In the genomic region with DNA sequence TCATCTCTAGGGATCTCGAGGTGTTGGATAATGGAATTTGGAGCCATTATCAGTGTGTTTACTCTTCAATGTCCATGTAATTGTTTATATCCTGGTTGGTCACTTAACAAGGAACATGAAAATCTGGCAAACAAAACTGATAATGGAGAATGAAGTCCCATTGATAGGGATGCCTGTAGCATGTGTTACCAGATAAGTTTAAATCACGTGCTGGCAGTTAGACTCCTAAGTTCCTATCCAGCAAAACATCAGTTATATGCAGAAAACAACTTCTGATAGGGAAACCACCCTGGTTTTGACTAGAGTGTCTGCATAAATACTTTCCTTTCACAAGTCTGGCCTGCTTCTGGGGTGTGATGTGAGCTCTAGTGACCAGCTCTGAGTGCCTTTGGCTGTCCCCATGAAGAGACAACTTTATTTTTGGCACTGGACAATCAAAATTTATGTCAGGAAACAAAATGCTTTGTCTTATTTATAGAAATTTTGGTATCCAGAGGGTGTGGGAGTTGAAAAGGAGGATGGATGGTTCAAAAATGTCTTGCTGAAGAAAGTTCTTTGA, we compare ENCODE assay signal across 18 cellular contexts.
DNase-seq lines count a peak whose midpoint lies in the region; ATAC-seq, FAIRE-seq and TF ChIP-seq lines count a peak whose summit lies in the region.
"Had no signal": no experiment of that assay in that cellular context is flagged by ENCODE, and none has a peak within 500 bp of the region (broad histone marks: within the 10 kb centered on the region; RNA-seq: fewer than 3 reads in every experiment).

No MANE protein-coding gene starts in this region.

- H3K36me3 ChIP-seq in GM23338 (ENCODE audit: insufficient read depth) (no peaks in the 10 kb centered on the region), GM12878 (ENCODE audit: control insufficient read depth in 2 of 2, insufficient read depth in 2 of 2, low read length in 1 of 2) (no peaks in the 10 kb centered on the region), HAP-1 (replicated peaks) (no peaks in the 10 kb centered on the region; the same call in 1 of the 2 replicates), suprapubic skin (no peaks in the 10 kb centered on the region)
- H3K36me3 ChIP-seq: BLaER1 had no signal

- H3K79me2 ChIP-seq in GM23338 (replicated peaks; ENCODE audit: insufficient read depth), result no peaks in the 10 kb centered on the region
- no peaks in the 10 kb centered on the region for H3K79me2 ChIP-seq in GM12878 (ENCODE audit: control insufficient read depth, insufficient read depth, low read length)

- H3K4me1 ChIP-seq in GM23338 (ENCODE audit: insufficient read depth), result no peaks in the 10 kb centered on the region
- no peaks in the 10 kb centered on the region; the same call in 1 of the 2 replicates for H3K4me1 ChIP-seq in GM12878 (ENCODE audit: control insufficient read depth, insufficient read depth, low read length)
- H3K4me1 ChIP-seq in HAP-1, result no peaks in the 10 kb centered on the region
- H3K4me1 ChIP-seq in suprapubic skin, result no peaks in the 10 kb centered on the region
- H3K4me1 ChIP-seq: A549, BLaER1 had no signal

- RAD21 ChIA-PET in GM12878 (lab: Charles Lee; ENCODE audit: unreplicated experiment), result interaction anchor here (0.5 to 3.7 kb wide), 6 partner anchors 9 to 67 kb away, joined by 3 to 21 read pairs (median 4); no protein-coding TSS in a partner anchor

- TSS peak; percentile 9 for BruUV-seq in GM12878 (replicated peaks; lab: Mats Ljungman, UMichigan)

- CTCF ChIA-PET in GM12878 (lab: Yijun Ruan, JAX), result interaction anchor here (0.6 to 3.4 kb wide), 3 partner anchors 14 to 192 kb away, joined by 3 to 17 read pairs (median 3); no protein-coding TSS in a partner anchor

- no peaks in the 10 kb centered on the region for H3K27me3 Mint-ChIP-seq in GM23338 (ENCODE audit: insufficient read depth, low read depth, poor library complexity)
- H3K27me3 Mint-ChIP-seq in nephron (ENCODE audit: low read depth), result peaks cover 17% of the 10 kb centered on the region

- SMC1A ChIA-PET in GM12878 (lab: Charles Lee; ENCODE audit: uncharacterized antibody, unreplicated experiment), result interaction anchor here (0.9 to 50.9 kb wide), 5 partner anchors 1 to 284 kb away, joined by 3 to 1180 read pairs (median 32); no protein-coding TSS in a partner anchor

- H3K4me3 Mint-ChIP-seq in GM23338 (no peak overlapping the region), nephron (no peak overlapping the region)
- H3K4me3 Mint-ChIP-seq: CD8-positive, alpha-beta T cell had no signal

- H3K9me2 ChIP-seq in GM23338 (ENCODE audit: insufficient read depth), result no peaks in the 10 kb centered on the region

- in situ Hi-C loops in GM12878 (cut with MboI), result no loop called here
- in situ Hi-C loops in HAP-1 (cut with MboI; ENCODE audit: low sequenced_read_pairs), result no loop called here

- H3K27ac Mint-ChIP-seq in GM23338 (peak overlapping the region; percentile 58; the same call in 1 of the 2 replicates), nephron (peak overlapping the region; percentile 27 to 70 (median 37))
- H3K27ac Mint-ChIP-seq: CD8-positive, alpha-beta T cell had no signal

- no peak overlapping the region for H3K27ac ChIP-seq in GM23338 (ENCODE audit: low read depth)
- H3K27ac ChIP-seq in GM12878 (ENCODE audit: control insufficient read depth, insufficient read depth), result no peak overlapping the region
- no peak overlapping the region for H3K27ac ChIP-seq in suprapubic skin
- H3K27ac ChIP-seq: A549, BLaER1, GM23248 had no signal

- TF ChIP-seq EP300 in GM12878 (IDR thresholded peaks at IDR 0.05; ENCODE audit: borderline replicate concordance in 1 of 2, control insufficient read depth in 1 of 2, low read depth in 2 of 2, low read length in 2 of 2), result no peak
- no peak for TF ChIP-seq EP300 in suprapubic skin (IDR thresholded peaks at IDR 0.05)

- H2AFZ ChIP-seq in GM23338 (no peak overlapping the region), GM12878 (ENCODE audit: control insufficient read depth, low read depth, low read length) (no peak overlapping the region)
- H2AFZ ChIP-seq: GM23248 had no signal

- H4K20me1 ChIP-seq in GM23338 (replicated peaks; ENCODE audit: insufficient read depth) (no peaks in the 10 kb centered on the region), GM12878 (ENCODE audit: control insufficient read depth, insufficient read depth) (no peaks in the 10 kb centered on the region)
- H4K20me1 ChIP-seq: BLaER1 had no signal

- FAIRE-seq in GM12878 (lab: Jason Lieb, UNC), result peak; percentile 23
- FAIRE-seq: A549 had no signal

- H3F3A ChIP-seq in GM23338 (replicated peaks; ENCODE audit: low read depth), result no peaks in the 10 kb centered on the region

- TF ChIP-seq CTCF in GM23338 (conservative IDR thresholded peaks at IDR 0.05; ENCODE audit: low read depth in 2 of 2) (no peak), GM12878 (IDR thresholded peaks at IDR 0.05 in 2 of 3, conservative IDR thresholded peaks at IDR 0.05 in 1 of 3; ENCODE audit: control insufficient read depth in 2 of 3, extremely low read depth in 1 of 3, insufficient read depth in 1 of 3, low read depth in 3 of 3, low read length in 3 of 3) (no peak), nephron (IDR thresholded peaks at IDR 0.05; ENCODE audit: unreplicated experiment in 3 of 3) (no peak), suprapubic skin (IDR thresholded peaks at IDR 0.05) (no peak)

- no peak overlapping the region for H3K9ac ChIP-seq in GM12878 (ENCODE audit: control insufficient read depth, insufficient read depth, low read length)
- H3K9ac ChIP-seq: BLaER1, GM23248 had no signal

- H3K27me3 ChIP-seq in GM23338 (ENCODE audit: insufficient read depth), result no peaks in the 10 kb centered on the region
- H3K27me3 ChIP-seq in GM12878 (replicated peaks in 1 of 2; ENCODE audit: control insufficient read depth in 2 of 2, insufficient read depth in 2 of 2, low read length in 1 of 2), result no peaks in the 10 kb centered on the region
- H3K27me3 ChIP-seq in HAP-1 (ENCODE audit: low read depth), result no peaks in the 10 kb centered on the region
- no peaks in the 10 kb centered on the region for H3K27me3 ChIP-seq in suprapubic skin
- H3K27me3 ChIP-seq: BLaER1 had no signal

- DNase-seq in GM23338 (ENCODE audit: low spot score) (no peak), GM12878 (ENCODE audit: low read depth, low spot score) (no peak), left cardiac atrium (no peak), HAP-1 (ENCODE audit: low spot score in 2 of 2) (no peak), suprapubic skin (ENCODE audit: low spot score in 2 of 2) (no peak)
- DNase-seq: CD8-positive, alpha-beta T cell; DMS79; GM23248; KBM-7; NCI-H1694 treated with DMSO at 0.1 percent for 48 hours; NCI-H510A; NCI-H774; SIG-M5 had no signal

- intact Hi-C loops in GM12878 (cut with micrococcal nuclease; ENCODE audit: unreplicated experiment) (no loop called here), left cardiac atrium (cut with DNase I) (loop anchor here (10.0 kb wide), 2 partner anchors 75 to 195 kb away; no protein-coding TSS in a partner anchor)

- no peak overlapping the region for H3K4me3 ChIP-seq in GM23338
- no peak overlapping the region for H3K4me3 ChIP-seq in GM12878
- no peak overlapping the region for H3K4me3 ChIP-seq in HAP-1
- H3K4me3 ChIP-seq in suprapubic skin, result no peak overlapping the region
- H3K4me3 ChIP-seq: A549, BLaER1, GM23248 had no signal

- POLR2A ChIA-PET in GM12878 (lab: Charles Lee), result interaction anchor here (1.3 to 1.6 kb wide), 2 partner anchors 12 to 41 kb away, joined by 3 read pairs; no protein-coding TSS in a partner anchor

- H3K4me2 ChIP-seq in GM23338 (no peak overlapping the region), GM12878 (ENCODE audit: control insufficient read depth, insufficient read depth) (no peak overlapping the region)
- H3K4me2 ChIP-seq: A549, BLaER1 had no signal

- no peak for TF ChIP-seq RAD21 in GM12878 (IDR thresholded peaks at IDR 0.05; ENCODE audit: insufficient read depth, low read depth, low read length)

- WGBS in GM12878 (ENCODE audit: insufficient coverage, insufficient replicate concordance, low lambda C conversion rate, missing lambda C conversion rate), result 0% methylated on average over 2 of the region's 2 CpGs
- WGBS in suprapubic skin, result 69% methylated on average over 2 of the region's 2 CpGs

- no peaks in the 10 kb centered on the region for H3K9me3 Mint-ChIP-seq in GM23338
- no peaks in the 10 kb centered on the region for H3K9me3 Mint-ChIP-seq in nephron
- H3K9me3 Mint-ChIP-seq: CD8-positive, alpha-beta T cell had no signal

- H3K4me1 Mint-ChIP-seq in GM23338 (0 out of 3 replicates have a peak, but pooled peaks cover 2% of the 10 kb centered on the region), nephron (peaks cover 80% of the 10 kb centered on the region)

- H3K36me3 Mint-ChIP-seq in GM23338 (ENCODE audit: low read depth) (no peaks in the 10 kb centered on the region), nephron (ENCODE audit: low read depth) (no peaks in the 10 kb centered on the region)
- H3K36me3 Mint-ChIP-seq: CD8-positive, alpha-beta T cell had no signal

- TF ChIP-seq POLR2A in GM12878 (IDR thresholded peaks at IDR 0.05; ENCODE audit: low read depth, low read length) (no peak), suprapubic skin (IDR thresholded peaks at IDR 0.05) (no peak)

- no peak for ATAC-seq in GM23338
- ATAC-seq in GM12878, result no peak
- peak; percentile 49 to 83 for ATAC-seq in left cardiac atrium
- no peak for ATAC-seq in GM21526 (IDR thresholded peaks at IDR 0.05; ENCODE audit: low FRiP score, unreplicated experiment)
- ATAC-seq: A549; CD8-positive, alpha-beta T cell; SK-N-SH treated with all-trans-retinoic acid at 6 μM for 48 hours had no signal

- H3K9me3 ChIP-seq in GM12878 (replicated peaks; ENCODE audit: control insufficient read depth, insufficient read depth, low read length), result no peaks in the 10 kb centered on the region
- H3K9me3 ChIP-seq in HAP-1, result no peaks in the 10 kb centered on the region
- no peaks in the 10 kb centered on the region for H3K9me3 ChIP-seq in suprapubic skin
- H3K9me3 ChIP-seq: A549, BLaER1 had no signal

TF ChIP-seq in GM23338, 12 proteins besides CTCF, POLR2A, EP300 and RAD21 (continues in another document):
- TF ChIP-seq NANOG (IDR thresholded peaks at IDR 0.05; ENCODE audit: borderline replicate concordance), result no peak

TF ChIP-seq in GM12878, 131 proteins besides CTCF, POLR2A, EP300 and RAD21 (continues in another document):
- TF ChIP-seq RAD51 (IDR thresholded peaks at IDR 0.05) (peak; percentile 56), NBN (IDR thresholded peaks at IDR 0.05) (no peak), MTA2 (IDR thresholded peaks at IDR 0.05; ENCODE audit: low read depth) (peak; percentile 10; the same call in 1 of the 2 replicates), BHLHE40 (IDR thresholded peaks at IDR 0.05; ENCODE audit: borderline replicate concordance in 1 of 2, low read depth in 2 of 2, low read length in 1 of 2) (peak; percentile 58 to 76; a peak in 3 of 4 replicates), JUNB (IDR thresholded peaks at IDR 0.05) (no peak), RFX5 (IDR thresholded peaks at IDR 0.05; ENCODE audit: low read depth, low read length) (no peak), KDM1A (IDR thresholded peaks at IDR 0.05; ENCODE audit: borderline replicate concordance) (no peak), WRNIP1 (IDR thresholded peaks at IDR 0.05; ENCODE audit: borderline replicate concordance, low read depth, low read length) (no peak)

Comparison
In these comparisons a context has a peak if more than half of its experiments do, and no peak if none do; other contexts are left out.
1. ATAC-seq: peak in left cardiac atrium (2 of 2); none in GM23338 (single experiment), GM12878 (single experiment) and GM21526 (single experiment).